ENCODE assay signal across 15 cellular contexts in the genomic region with DNA sequence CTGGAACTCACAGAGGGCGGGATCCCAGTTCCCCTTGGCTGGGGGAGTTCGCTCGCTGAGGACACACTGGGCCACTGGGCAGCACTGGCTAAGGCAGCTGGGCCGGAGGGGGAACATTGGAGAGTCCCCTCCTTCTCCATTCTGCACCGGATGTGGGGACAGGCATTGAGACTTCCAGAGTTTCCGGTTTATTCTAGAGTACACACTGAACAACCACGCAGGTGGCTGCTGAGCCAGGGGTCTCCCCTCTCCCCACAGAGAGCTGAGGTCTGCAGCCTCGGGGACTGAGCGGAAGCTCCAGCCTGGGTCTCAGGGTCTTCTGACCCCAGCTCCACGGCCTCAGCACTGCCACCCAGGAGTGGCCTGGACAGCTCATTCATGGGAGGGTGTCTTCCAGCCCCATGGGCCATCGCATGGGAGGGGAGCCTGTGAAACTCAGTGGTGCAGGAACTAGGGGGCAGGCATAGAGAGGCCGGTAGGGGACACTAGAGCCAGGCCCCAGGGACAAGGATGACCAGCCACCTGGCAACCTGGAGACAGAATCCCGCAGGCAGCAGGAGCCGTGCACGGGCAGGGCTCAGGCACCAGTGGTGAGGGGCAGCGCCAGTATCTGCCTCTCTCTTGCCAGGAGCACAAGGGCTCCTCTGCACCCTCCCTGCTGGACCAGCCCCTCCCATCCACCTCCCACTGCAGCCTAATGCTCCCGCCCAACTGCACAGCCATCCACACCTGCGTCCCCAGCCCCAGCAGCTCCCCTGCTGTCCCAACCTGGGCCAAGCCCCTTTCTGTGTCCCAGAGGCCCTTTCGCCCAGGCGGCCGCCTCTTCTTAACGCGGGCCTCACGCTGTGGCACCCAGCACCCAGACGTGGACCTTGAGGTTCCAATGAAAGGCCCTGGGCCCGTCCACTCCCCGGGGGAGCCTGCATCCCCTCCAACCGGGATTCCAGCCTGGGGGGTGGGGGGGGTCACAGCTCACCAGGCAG. TPM values are rescaled to one million over a fixed set of nuclear protein-coding genes. Genes with fewer than 3 reads are reported as not detected.
DNase-seq lines count a peak whose midpoint lies in the region; ATAC-seq and TF ChIP-seq lines count a peak whose summit lies in the region.
"Had no signal": no experiment of that assay in that cellular context is flagged by ENCODE, and none has a peak within 500 bp of the region (broad histone marks: within the 10 kb centered on the region; RNA-seq: fewer than 3 reads in every experiment).

No MANE protein-coding gene starts in this region.

- no peaks in the 10 kb centered on the region for H3K9me3 ChIP-seq in right atrium auricular region
- H3K9me3 ChIP-seq in left lung = no peaks in the 10 kb centered on the region
- no peaks in the 10 kb centered on the region for H3K9me3 ChIP-seq in gastrocnemius medialis

- no peak overlapping the region for H3K27ac ChIP-seq in right atrium auricular region
- H3K27ac ChIP-seq in left lung = no peak overlapping the region
- no peak overlapping the region for H3K27ac ChIP-seq in gastrocnemius medialis
- H3K27ac ChIP-seq: SK-N-MC had no signal

- peaks cover 0 to 13% of the 10 kb centered on the region in 2 donors for H3K4me1 ChIP-seq in right atrium auricular region
- no peaks in the 10 kb centered on the region for H3K4me1 ChIP-seq in left lung
- H3K4me1 ChIP-seq in gastrocnemius medialis = peaks cover 23 to 26% of the 10 kb centered on the region in 2 donors

- intact Hi-C loops in Right ventricle myocardium superior (cut with DNase I) = no loop called here
- intact Hi-C loops in left lung (cut with DNase I) = no loop called here
- intact Hi-C loops in gastrocnemius medialis (cut with DNase I; ENCODE audit: low total_unique reads) = no loop called here

- H3K4me3 ChIP-seq in right atrium auricular region (no peak overlapping the region), NB4 (ENCODE audit: low read depth, low read length) (no peak overlapping the region), left lung (no peak overlapping the region), gastrocnemius medialis (no peak overlapping the region)
- H3K4me3 ChIP-seq: SK-N-MC had no signal

- TF ChIP-seq CTCF in right atrium auricular region (IDR thresholded peaks at IDR 0.05) = no peak
- no peak for TF ChIP-seq CTCF in NB4 (IDR thresholded peaks at IDR 0.05; ENCODE audit: low read depth, low read length)
- no peak for TF ChIP-seq CTCF in left lung (IDR thresholded peaks at IDR 0.05)
- no peak for TF ChIP-seq CTCF in gastrocnemius medialis (IDR thresholded peaks at IDR 0.05 in 4 of 5, conservative IDR thresholded peaks at IDR 0.05 in 1 of 5)

- DNase-seq in Right ventricle myocardium superior (peak; percentile 34), right atrium auricular region (ENCODE audit: low spot score) (no peak), NB4 (ENCODE audit: low read depth) (peak; percentile 23), left lung (peak; percentile 31 to 71), gastrocnemius medialis (peak; percentile 3 to 21), NCI-H2227 (lab: John Stamatoyannopoulos, UW; ENCODE audit: unreplicated experiment) (no peak), NCI-H1417 (lab: John Stamatoyannopoulos, UW) (no peak)
- DNase-seq: EL; MM.1S; NCI-H187; NCI-H526; stimulated activated CD4-positive, alpha-beta T cell treated with anti-CD3 and anti-CD28 coated beads, Interleukin-2, amount 100 ng/mL, for 48 hours; T1000 had no signal

- ATAC-seq in Right ventricle myocardium superior (ENCODE audit: poor library complexity) = no peak
- no peak for ATAC-seq in left lung
- ATAC-seq in gastrocnemius medialis = no peak
- no peak for ATAC-seq in GM18520 (IDR thresholded peaks at IDR 0.05; ENCODE audit: unreplicated experiment)

- H3K27me3 ChIP-seq in right atrium auricular region (no peaks in the 10 kb centered on the region), left lung (no peaks in the 10 kb centered on the region), gastrocnemius medialis (no peaks in the 10 kb centered on the region)

- in situ Hi-C loops in gastrocnemius medialis (cut with MboI; ENCODE audit: low sequenced_read_pairs in 4 of 4) = no loop called here

- H3K36me3 ChIP-seq in right atrium auricular region (no peaks in the 10 kb centered on the region), left lung (no peaks in the 10 kb centered on the region), gastrocnemius medialis (no peaks in the 10 kb centered on the region)

- TF ChIP-seq POLR2A in NB4 (IDR thresholded peaks at IDR 0.05; ENCODE audit: extremely low read depth, insufficient read length) = no peak
- TF ChIP-seq POLR2A in gastrocnemius medialis (IDR thresholded peaks at IDR 0.05) = no peak

RNA-seq across cellular contexts. Expression of gene GPC1, which starts 45.1 kb away (rescaled TPM):
- total RNA-seq in Right ventricle myocardium superior (154 TPM), right atrium auricular region (100 to 1,000 TPM in 1 of 2 donors, 10 to 100 TPM in 1; 77.4 to 103 TPM), left lung (10 to 100 TPM; 60.4 to 63.4 TPM), gastrocnemius medialis (100 to 1,000 TPM; 112 to 188 (median 180) TPM)

Comparison
In these comparisons a context has a peak if more than half of its experiments do, and no peak if none do; other contexts are left out.
1. DNase-seq: peak in Right ventricle myocardium superior (single experiment), NB4 (single experiment), left lung (2 of 2) and gastrocnemius medialis (2 of 2); none in right atrium auricular region (single experiment), NCI-H2227 (single experiment) and NCI-H1417 (0 of 3).